ENCODE assay signal across 23 cellular contexts in genomic region chr4:98827661-98828060, GRCh38.
"Had no signal": no experiment of that assay in that cellular context is flagged by ENCODE, and none has a peak within 500 bp of the region (broad histone marks: within the 10 kb centered on the region; RNA-seq: fewer than 3 reads in every experiment).

No MANE protein-coding gene starts in this region.

- H3K4me1 ChIP-seq: right atrium auricular region, right lobe of liver, suprapubic skin, tibial artery, upper lobe of right lung had no signal

- ATAC-seq: naive thymus-derived CD4-positive, alpha-beta T cell; natural killer cell treated with Interleukin-12 subunit alpha and Interleukin-12 subunit beta and Interleukin-15 and Interleukin-18, amount 100 ng/mL, for 72 hours; right lobe of liver; stimulated activated naive B cell treated with anti-CD40 and anti-IgM and Interleukin-4, amounts not matched to agents 10 μg/mL and 1 μg/mL and 100 μg/mL, for 72 hours; stimulated activated naive CD8-positive, alpha-beta T cell treated with anti-CD3 and anti-CD28 coated beads, Interleukin-15, Interleukin-2, amounts not matched to agents 100 U/mL and 50 U/mL, for 24 hours; upper lobe of right lung had no signal

- H3K4me3 ChIP-seq: left ventricle myocardium inferior, lung, ovary, right atrium auricular region, right lobe of liver, skin epidermis, suprapubic skin, thoracic aorta, tibial artery, upper lobe of right lung had no signal

- H3K27ac Mint-ChIP-seq: mesothelial cell of epicardium; progenitor cell of endocrine pancreas; stimulated activated naive B cell treated with anti-CD40 and anti-IgM and Interleukin-4, amounts not matched to agents 10 μg/mL and 1 μg/mL and 100 μg/mL, for 72 hours had no signal

- H3K36me3 ChIP-seq: left ventricle myocardium inferior, ovary, right atrium auricular region, right lobe of liver, suprapubic skin, thoracic aorta, tibial artery, upper lobe of right lung had no signal

- H3K27ac ChIP-seq: left ventricle myocardium inferior, ovary, right atrium auricular region, right lobe of liver, skin epidermis, suprapubic skin, thoracic aorta, tibial artery, upper lobe of right lung had no signal

- H3K9me3 ChIP-seq: left ventricle myocardium inferior, ovary, right atrium auricular region, right lobe of liver, suprapubic skin, thoracic aorta, tibial artery, upper lobe of right lung had no signal

- H3K36me3 Mint-ChIP-seq: mesothelial cell of epicardium; naive thymus-derived CD4-positive, alpha-beta T cell; natural killer cell treated with Interleukin-12 subunit alpha and Interleukin-12 subunit beta and Interleukin-15 and Interleukin-18, amount 100 ng/mL, for 72 hours; stimulated activated naive B cell treated with anti-CD40 and anti-IgM and Interleukin-4, amounts not matched to agents 10 μg/mL and 1 μg/mL and 100 μg/mL, for 72 hours had no signal

- H3K9me3 Mint-ChIP-seq: mesothelial cell of epicardium; naive thymus-derived CD4-positive, alpha-beta T cell; natural killer cell treated with Interleukin-12 subunit alpha and Interleukin-12 subunit beta and Interleukin-15 and Interleukin-18, amount 100 ng/mL, for 72 hours; stimulated activated naive B cell treated with anti-CD40 and anti-IgM and Interleukin-4, amounts not matched to agents 10 μg/mL and 1 μg/mL and 100 μg/mL, for 72 hours had no signal

- DNase-seq: islet precursor cell; left ventricle myocardium inferior; mesendoderm; naive thymus-derived CD4-positive, alpha-beta T cell; ovary; right lobe of liver; stimulated activated CD4-positive, alpha-beta T cell treated with anti-CD3 and anti-CD28 coated beads, Interleukin-12 subunit alpha, Interleukin-12 subunit beta, amount 100 ng/mL, for 4 hours; stimulated activated CD4-positive, alpha-beta T cell treated with anti-CD3 and anti-CD28 coated beads, Interleukin-15, amount 100 ng/mL, for 24 hours; stimulated activated CD4-positive, alpha-beta T cell treated with anti-CD3 and anti-CD28 coated beads, Interleukin-2, amount 100 ng/mL, for 24 hours; stimulated activated CD4-positive, alpha-beta T cell treated with anti-CD3 and anti-CD28 coated beads, Interleukin-4, amount 100 ng/mL, for 1 hour; stimulated activated naive B cell treated with anti-CD40 and anti-IgM and Interleukin-4, amounts not matched to agents 10 μg/mL and 1 μg/mL and 100 μg/mL, for 72 hours; stimulated activated naive CD8-positive, alpha-beta T cell treated with anti-CD3 and anti-CD28 coated beads, Interleukin-15, Interleukin-2, amounts not matched to agents 100 U/mL and 50 U/mL, for 24 hours; tibial artery; trophoblast cell; upper lobe of right lung had no signal

- H3K4me1 Mint-ChIP-seq: mesothelial cell of epicardium; stimulated activated naive B cell treated with anti-CD40 and anti-IgM and Interleukin-4, amounts not matched to agents 10 μg/mL and 1 μg/mL and 100 μg/mL, for 72 hours had no signal

- H3K4me3 Mint-ChIP-seq: mesothelial cell of epicardium; naive thymus-derived CD4-positive, alpha-beta T cell; natural killer cell treated with Interleukin-12 subunit alpha and Interleukin-12 subunit beta and Interleukin-15 and Interleukin-18, amount 100 ng/mL, for 72 hours; stimulated activated naive B cell treated with anti-CD40 and anti-IgM and Interleukin-4, amounts not matched to agents 10 μg/mL and 1 μg/mL and 100 μg/mL, for 72 hours had no signal

- H3K27me3 ChIP-seq: ovary, right atrium auricular region, right lobe of liver, suprapubic skin, tibial artery, upper lobe of right lung had no signal
